ENCODE assay signal across 14 cellular contexts in the genomic region with DNA sequence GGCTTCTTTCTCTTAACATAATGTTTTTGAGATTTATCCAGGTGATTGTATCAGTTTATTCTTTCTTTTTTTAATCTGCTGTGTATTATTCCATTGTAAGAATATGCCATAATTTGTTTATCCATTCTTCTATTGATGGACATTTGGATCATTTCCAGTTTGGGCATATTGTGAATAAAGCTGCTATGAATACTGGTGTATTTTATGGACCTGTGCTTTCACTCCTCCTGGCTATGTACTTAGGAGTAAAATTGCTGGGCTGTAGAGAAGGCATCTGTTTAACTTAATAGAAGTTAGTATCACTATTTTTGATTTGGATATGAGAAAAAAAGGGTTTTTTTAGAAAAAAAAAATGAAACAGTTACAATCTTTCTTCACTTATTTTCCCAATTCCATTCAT. TPM values are rescaled to one million over a fixed set of nuclear protein-coding genes. Genes with fewer than 3 reads are reported as not detected.
DNase-seq lines count a peak whose midpoint lies in the region; ATAC-seq, FAIRE-seq and TF ChIP-seq lines count a peak whose summit lies in the region.
"Had no signal": no experiment of that assay in that cellular context is flagged by ENCODE, and none has a peak within 500 bp of the region (broad histone marks: within the 10 kb centered on the region; RNA-seq: fewer than 3 reads in every experiment).

No MANE protein-coding gene starts in this region.

- TF ChIP-seq CTCF in heart right ventricle (IDR thresholded peaks at IDR 0.05) = no peak
- no peak for TF ChIP-seq CTCF in activated CD8-positive, alpha-beta T cell treated with anti-CD3 and anti-CD28 coated beads for 36 hours (IDR thresholded peaks at IDR 0.05)

- H3K4me1 ChIP-seq in heart right ventricle = peaks cover 0 to 49% (median 14%) of the 10 kb centered on the region in 9 donors

- no peak for TF ChIP-seq POLR2A in GM12892 (IDR thresholded peaks at IDR 0.05; ENCODE audit: low read depth, low read length)

- H3K27ac Mint-ChIP-seq in activated CD8-positive, alpha-beta T cell treated with anti-CD3 and anti-CD28 coated beads for 36 hours = peak overlapping the region; percentile 97
- H3K27ac Mint-ChIP-seq in memory B cell = peak overlapping the region; percentile 100
- H3K27ac Mint-ChIP-seq: dendritic cell treated with granulocyte-macrophage colony-stimulating factor and Interleukin-4, amounts not matched to agents 40 ng/mL and 50 ng/mL, for 4 days; progenitor cell of endocrine pancreas had no signal

- ATAC-seq in heart right ventricle = no peak
- no peak for ATAC-seq in left ventricle myocardium superior
- ATAC-seq in activated CD8-positive, alpha-beta T cell treated with anti-CD3 and anti-CD28 coated beads for 36 hours = no peak
- ATAC-seq in memory B cell (ENCODE audit: low read depth) = no peak
- no peak for ATAC-seq in GM18517 (IDR thresholded peaks at IDR 0.05; ENCODE audit: unreplicated experiment)

- peaks cover 0 to 24% (median 0%) of the 10 kb centered on the region in 7 donors for H3K27me3 ChIP-seq in heart right ventricle

- H3K9me3 Mint-ChIP-seq in activated CD8-positive, alpha-beta T cell treated with anti-CD3 and anti-CD28 coated beads for 36 hours = no peaks in the 10 kb centered on the region
- no peaks in the 10 kb centered on the region for H3K9me3 Mint-ChIP-seq in memory B cell
- H3K9me3 Mint-ChIP-seq: dendritic cell treated with granulocyte-macrophage colony-stimulating factor and Interleukin-4, amounts not matched to agents 40 ng/mL and 50 ng/mL, for 4 days had no signal

- H3K9me3 ChIP-seq in heart right ventricle = no peaks in the 10 kb centered on the region

- peaks cover 75% of the 10 kb centered on the region for H3K4me1 Mint-ChIP-seq in activated CD8-positive, alpha-beta T cell treated with anti-CD3 and anti-CD28 coated beads for 36 hours (ENCODE audit: low read depth)
- peaks cover 22% of the 10 kb centered on the region for H3K4me1 Mint-ChIP-seq in memory B cell

- H3K36me3 Mint-ChIP-seq in activated CD8-positive, alpha-beta T cell treated with anti-CD3 and anti-CD28 coated beads for 36 hours (ENCODE audit: low read depth) = peaks cover 3% of the 10 kb centered on the region
- no peaks in the 10 kb centered on the region for H3K36me3 Mint-ChIP-seq in memory B cell

- peak overlapping the region in 6 of 10 donors; percentile 6 to 90 (median 46) for H3K27ac ChIP-seq in heart right ventricle

- FAIRE-seq in HTR-8/SVneo (lab: Jason Lieb, UNC) (no peak), GM12892 (lab: Jason Lieb, UNC) (no peak)

- POLR2A ChIA-PET in activated CD8-positive, alpha-beta T cell treated with anti-CD3 and anti-CD28 coated beads for 36 hours (lab: Charles Lee) = interaction anchor here (0.6 to 19.9 kb wide), 2 partner anchors 93 to 120 kb away, joined by 3 to 333 read pairs; a partner anchor contains a TSS

- intact Hi-C loops in heart right ventricle (cut with DNase I) = loop anchor here in 1 of 10 donors (10.0 kb wide), 1 partner anchor 120 kb away; a partner anchor contains a TSS
- intact Hi-C loops in left ventricle myocardium superior (cut with micrococcal nuclease) = no loop called here
- intact Hi-C loops in activated CD8-positive, alpha-beta T cell treated with anti-CD3 and anti-CD28 coated beads for 36 hours (cut with micrococcal nuclease) = loop anchor here (10.0 kb wide), 2 partner anchors 70 to 160 kb away; no protein-coding TSS in a partner anchor

- H3K27me3 Mint-ChIP-seq in activated CD8-positive, alpha-beta T cell treated with anti-CD3 and anti-CD28 coated beads for 36 hours = no peaks in the 10 kb centered on the region
- no peaks in the 10 kb centered on the region for H3K27me3 Mint-ChIP-seq in memory B cell
- H3K27me3 Mint-ChIP-seq: dendritic cell treated with granulocyte-macrophage colony-stimulating factor and Interleukin-4, amounts not matched to agents 40 ng/mL and 50 ng/mL, for 4 days; progenitor cell of endocrine pancreas had no signal

- no peaks in the 10 kb centered on the region for H3K36me3 ChIP-seq in heart right ventricle

- H3K4me3 Mint-ChIP-seq in activated CD8-positive, alpha-beta T cell treated with anti-CD3 and anti-CD28 coated beads for 36 hours = no peak overlapping the region
- H3K4me3 Mint-ChIP-seq in memory B cell = no peak overlapping the region
- H3K4me3 Mint-ChIP-seq: dendritic cell treated with granulocyte-macrophage colony-stimulating factor and Interleukin-4, amounts not matched to agents 40 ng/mL and 50 ng/mL, for 4 days had no signal

- CTCF ChIA-PET in activated CD8-positive, alpha-beta T cell treated with anti-CD3 and anti-CD28 coated beads for 36 hours (lab: Charles Lee) = interaction anchor here (5.4 kb wide), 1 partner anchor 394 kb away, joined by 44 read pairs; no protein-coding TSS in a partner anchor

- DNase-seq in heart right ventricle = no peak
- DNase-seq in left ventricle myocardium superior = no peak
- DNase-seq in activated CD8-positive, alpha-beta T cell treated with anti-CD3 and anti-CD28 coated beads for 36 hours = no peak
- DNase-seq in memory B cell (ENCODE audit: low spot score in 2 of 2) = no peak
- no peak for DNase-seq in HTR-8/SVneo (ENCODE audit: insufficient read length, low spot score)
- no peak for DNase-seq in GM12892 (ENCODE audit: insufficient read length)
- DNase-seq in amniotic stem cell (lab: John Stamatoyannopoulos, UW) = no peak
- DNase-seq: activated CD4-positive, CD25-positive, alpha-beta regulatory T cell treated with anti-CD3 and anti-CD28 coated beads, Interleukin-2, amount 50 U/mL, for 72 hours; NK-92 treated with Interleukin-12 subunit alpha and Interleukin-12 subunit beta, amount 100 ng/mL, for 24 hours had no signal

- no peak overlapping the region for H3K4me3 ChIP-seq in heart right ventricle

RNA-seq across cellular contexts. Expression of a gene that starts 50.0 kb away (rescaled TPM):
- under 1 TPM in 6 of 10 donors, not detected in 4; 0.07 to 1.00 (median 0.29) TPM for total RNA-seq in heart right ventricle
- polyA plus RNA-seq in heart right ventricle = not detected
- total RNA-seq in left ventricle myocardium superior = 1.2 TPM
- total RNA-seq in activated CD8-positive, alpha-beta T cell treated with anti-CD3 and anti-CD28 coated beads for 36 hours = not detected
- 0.17 TPM for polyA plus RNA-seq in GM12892 (2012; ENCODE audit: missing spikeins)
- total RNA-seq: G401, progenitor cell of endocrine pancreas had no signal
- polyA plus RNA-seq: BJ had no signal
